10 cellular contexts compared by ENCODE assay signal in genomic region chr12:112977641-112978040, GRCh38. TPM values are rescaled to one million over a fixed set of nuclear protein-coding genes. Genes with fewer than 3 reads are reported as not detected.
DNase-seq lines count a peak whose midpoint lies in the region; ATAC-seq and TF ChIP-seq lines count a peak whose summit lies in the region.
"Had no signal": no experiment of that assay in that cellular context is flagged by ENCODE, and none has a peak within 500 bp of the region (broad histone marks: within the 10 kb centered on the region; RNA-seq: fewer than 3 reads in every experiment).

No MANE protein-coding gene starts in this region.

- peak overlapping the region; percentile 81 for H3K4me3 Mint-ChIP-seq in activated naive CD4-positive, alpha-beta T cell treated with anti-CD3 and anti-CD28 coated beads for 36 hours

- no peak for DNase-seq in activated naive CD4-positive, alpha-beta T cell treated with anti-CD3 and anti-CD28 coated beads for 36 hours
- no peak for DNase-seq in activated naive CD4-positive, alpha-beta T cell treated with Interleukin-2 at 50 U/mL for 16 hours
- no peak for DNase-seq in ascending aorta (ENCODE audit: low spot score in 2 of 2)
- no peak for DNase-seq in lung (ENCODE audit: low spot score)
- no peak for DNase-seq in upper lobe of left lung
- no peak for DNase-seq in activated effector memory CD4-positive, alpha-beta T cell treated with Interleukin-2 at 50 U/mL for 16 hours
- no peak for DNase-seq in HuH-7 (ENCODE audit: low spot score)
- DNase-seq: NCI-H748 treated with DMSO at 0.1 percent for 48 hours had no signal

- TF ChIP-seq CTCF in ascending aorta (IDR thresholded peaks at IDR 0.05) (no peak), lung (IDR thresholded peaks at IDR 0.05; ENCODE audit: control extremely low read depth, extremely low read depth) (no peak), upper lobe of left lung (IDR thresholded peaks at IDR 0.05) (no peak)

- CTCF ChIA-PET in activated naive CD4-positive, alpha-beta T cell treated with anti-CD3 and anti-CD28 coated beads for 36 hours (lab: Charles Lee), result interaction anchor here (0.6 to 4.9 kb wide), 8 partner anchors 10 to 79 kb away, joined by 3 to 68 read pairs (median 7); partner anchors contain the start of gene OAS1

- 56 to 73% methylated on average over 8 of the region's 8 CpGs for WGBS in lung, 2 donors
- 52 to 70% methylated on average over 8 of the region's 8 CpGs for WGBS in upper lobe of left lung, 2 donors

- H3K4me3 ChIP-seq in ascending aorta, result peak overlapping the region; percentile 45 to 69
- no peak overlapping the region for H3K4me3 ChIP-seq in lung
- peak overlapping the region in 3 of 4 donors; percentile 48 to 65 (median 54) for H3K4me3 ChIP-seq in upper lobe of left lung
- H3K4me3 ChIP-seq: hepatocyte had no signal

- H3K36me3 ChIP-seq in ascending aorta (no peaks in the 10 kb centered on the region), lung (ENCODE audit: control insufficient read depth in 2 of 2, insufficient read depth in 2 of 2, low read length in 2 of 2) (no peaks in the 10 kb centered on the region), upper lobe of left lung (no peaks in the 10 kb centered on the region)

- peaks cover 13% of the 10 kb centered on the region for H3K9me3 Mint-ChIP-seq in activated naive CD4-positive, alpha-beta T cell treated with anti-CD3 and anti-CD28 coated beads for 36 hours

- H3K27me3 Mint-ChIP-seq in activated naive CD4-positive, alpha-beta T cell treated with anti-CD3 and anti-CD28 coated beads for 36 hours (ENCODE audit: low read depth), result no peaks in the 10 kb centered on the region

- peak overlapping the region; percentile 100 for H3K27ac Mint-ChIP-seq in activated naive CD4-positive, alpha-beta T cell treated with anti-CD3 and anti-CD28 coated beads for 36 hours

- H3K4me1 ChIP-seq in ascending aorta (peaks cover 0 to 2% of the 10 kb centered on the region in 2 donors), lung (ENCODE audit: control insufficient read depth in 2 of 2, insufficient read depth in 2 of 2, low read length in 2 of 2) (peaks cover 0 to 7% of the 10 kb centered on the region in 2 donors), upper lobe of left lung (peaks cover 8 to 24% (median 14%) of the 10 kb centered on the region in 4 donors)

- no peaks in the 10 kb centered on the region for H3K9me3 ChIP-seq in ascending aorta
- H3K9me3 ChIP-seq in lung (ENCODE audit: control insufficient read depth in 2 of 2, insufficient read depth in 1 of 2, low read length in 1 of 2), result peaks cover 0 to 3% of the 10 kb centered on the region in 2 donors
- H3K9me3 ChIP-seq in upper lobe of left lung, result no peaks in the 10 kb centered on the region

- H3K36me3 Mint-ChIP-seq in activated naive CD4-positive, alpha-beta T cell treated with anti-CD3 and anti-CD28 coated beads for 36 hours (ENCODE audit: low read depth), result peaks cover 41% of the 10 kb centered on the region

- peak overlapping the region; percentile 62 to 75 for H3K27ac ChIP-seq in ascending aorta
- peak overlapping the region; percentile 72 to 96 for H3K27ac ChIP-seq in lung (ENCODE audit: low read depth in 1 of 2, low read length in 1 of 2)
- peak overlapping the region; percentile 85 to 95 (median 88) for H3K27ac ChIP-seq in upper lobe of left lung
- H3K27ac ChIP-seq: hepatocyte had no signal

- ATAC-seq in lung (ENCODE audit: insufficient read depth, low FRiP score) (no peak), upper lobe of left lung (ENCODE audit: low FRiP score in 2 of 2) (peak in 1 of 2 donors; percentile 32), GM18870 (IDR thresholded peaks at IDR 0.05; ENCODE audit: unreplicated experiment) (no peak)

- H3K4me1 Mint-ChIP-seq in activated naive CD4-positive, alpha-beta T cell treated with anti-CD3 and anti-CD28 coated beads for 36 hours (ENCODE audit: low read depth), result peaks cover 28% of the 10 kb centered on the region

- no peak for TF ChIP-seq EP300 in upper lobe of left lung (IDR thresholded peaks at IDR 0.05)

- intact Hi-C loops in activated naive CD4-positive, alpha-beta T cell treated with anti-CD3 and anti-CD28 coated beads for 36 hours (cut with micrococcal nuclease), result loop anchor here (1.0 to 10.0 kb wide), 10 partner anchors 11 to 965 kb away; partner anchors contain the start of genes ERP29, OAS3, TMEM116 and TPCN1
- intact Hi-C loops in ascending aorta (cut with DNase I), result no loop called here

- no peak for TF ChIP-seq POLR2A in upper lobe of left lung (IDR thresholded peaks at IDR 0.05)

- no peaks in the 10 kb centered on the region for H3K27me3 ChIP-seq in ascending aorta
- H3K27me3 ChIP-seq in lung (ENCODE audit: control insufficient read depth, insufficient read depth), result no peaks in the 10 kb centered on the region
- H3K27me3 ChIP-seq in upper lobe of left lung, result no peaks in the 10 kb centered on the region
- H3K27me3 ChIP-seq: hepatocyte had no signal

RNA-seq across cellular contexts. Expression of gene OAS2, which starts 0.7 kb away (rescaled TPM):
- 100 to 1,000 TPM; 191 to 196 TPM for total RNA-seq in activated naive CD4-positive, alpha-beta T cell treated with anti-CD3 and anti-CD28 coated beads for 36 hours
- 8.0 TPM for total RNA-seq in ascending aorta
- 10 to 100 TPM; 11.3 to 25.9 TPM for total RNA-seq in lung
- 10 to 100 TPM in 1 of 2 donors, 1 to 10 TPM in 1; 9.8 to 20.8 TPM for polyA plus RNA-seq in lung
- total RNA-seq in upper lobe of left lung, result 10 to 100 TPM; 17.2 to 59.7 (median 20.1) TPM
- polyA plus RNA-seq: hepatocyte had no signal

RNA-seq across cellular contexts. Expression of gene OAS3, which starts 39.4 kb away (rescaled TPM):
- total RNA-seq in activated naive CD4-positive, alpha-beta T cell treated with anti-CD3 and anti-CD28 coated beads for 36 hours, result 10 to 100 TPM; 26.1 to 28.0 TPM
- 7.0 TPM for total RNA-seq in ascending aorta
- 10 to 100 TPM; 13.9 to 31.9 TPM for total RNA-seq in lung
- 10 to 100 TPM in 1 of 2 donors, 1 to 10 TPM in 1; 5.7 to 24.6 TPM for polyA plus RNA-seq in lung
- total RNA-seq in upper lobe of left lung, result 10 to 100 TPM; 15.3 to 61.9 (median 28.8) TPM
